ENCODE assay signal across 9 cellular contexts in genomic region chr1:220732621-220733020, GRCh38. TPM values are rescaled to one million over a fixed set of nuclear protein-coding genes. Genes with fewer than 3 reads are reported as not detected.
DNase-seq lines count a peak whose midpoint lies in the region; ATAC-seq and TF ChIP-seq lines count a peak whose summit lies in the region.
"Had no signal": no experiment of that assay in that cellular context is flagged by ENCODE, and none has a peak within 500 bp of the region (broad histone marks: within the 10 kb centered on the region; RNA-seq: fewer than 3 reads in every experiment).

No MANE protein-coding gene starts in this region.

- H3K36me3 ChIP-seq in Caco-2 (ENCODE audit: control insufficient read depth, insufficient read depth, low read length): no peaks in the 10 kb centered on the region
- no peaks in the 10 kb centered on the region for H3K36me3 ChIP-seq in colonic mucosa

- intact Hi-C loops in Caco-2 (cut with micrococcal nuclease; ENCODE audit: unreplicated experiment): loop anchor here (1.0 to 5.0 kb wide), 3 partner anchors 42 to 185 kb away; partner anchors contain the start of gene C1orf115
- intact Hi-C loops in colonic mucosa (cut with DNase I): loop anchor here (5.0 kb wide), 1 partner anchor 45 kb away; no protein-coding TSS in a partner anchor

- H3K27me3 ChIP-seq in Caco-2 (replicated peaks; ENCODE audit: control insufficient read depth, insufficient read depth, low read length): no peaks in the 10 kb centered on the region
- H3K27me3 ChIP-seq in colonic mucosa: no peaks in the 10 kb centered on the region

- peak; percentile 1 for ATAC-seq in HG03103 (IDR thresholded peaks at IDR 0.05; ENCODE audit: low read depth, unreplicated experiment)
- peak in 1 of 2 donors; percentile 38 for ATAC-seq in natural killer cell treated with Interleukin-12 subunit alpha and Interleukin-12 subunit beta and Interleukin-15 and Interleukin-18, amount 100 ng/mL, for 72 hours

- H3K4me3 Mint-ChIP-seq in Caco-2 (ENCODE audit: unreplicated experiment): no peak overlapping the region
- peak overlapping the region; percentile 20 for H3K4me3 Mint-ChIP-seq in natural killer cell treated with Interleukin-12 subunit alpha and Interleukin-12 subunit beta and Interleukin-15 and Interleukin-18, amount 100 ng/mL, for 72 hours

- H3K9ac ChIP-seq in colonic mucosa (ENCODE audit: low read depth in 2 of 2, low read length in 2 of 2): peak overlapping the region in 1 of 2 donors; percentile 1

- TF ChIP-seq CTCF in Caco-2 (IDR thresholded peaks at IDR 0.05; ENCODE audit: insufficient read depth in 1 of 2, low read depth in 1 of 2, low read length in 1 of 2, severe bottlenecking in 1 of 2, unreplicated experiment in 1 of 2): no peak
- no peak for TF ChIP-seq CTCF in colonic mucosa (IDR thresholded peaks at IDR 0.05)

- POLR2A ChIA-PET in Caco-2 (lab: Charles Lee): interaction anchor here (0.9 to 1.3 kb wide), 2 partner anchors 16 to 41 kb away, joined by 3 to 8 read pairs; partner anchors contain the start of gene MTARC2

- peaks cover 7% of the 10 kb centered on the region for H3K9me3 Mint-ChIP-seq in Caco-2 (ENCODE audit: unreplicated experiment)
- H3K9me3 Mint-ChIP-seq in natural killer cell treated with Interleukin-12 subunit alpha and Interleukin-12 subunit beta and Interleukin-15 and Interleukin-18, amount 100 ng/mL, for 72 hours: peaks cover 3% of the 10 kb centered on the region
- H3K9me3 Mint-ChIP-seq: activated T-cell treated with anti-CD3 and anti-CD28 coated beads, Interleukin-2, amount 50 U/mL, for 72 hours had no signal

- peaks cover 6% of the 10 kb centered on the region for H3K4me1 Mint-ChIP-seq in Caco-2 (ENCODE audit: low read depth, unreplicated experiment)
- peaks cover 0 to 2% of the 10 kb centered on the region in 2 donors for H3K4me1 Mint-ChIP-seq in natural killer cell treated with Interleukin-12 subunit alpha and Interleukin-12 subunit beta and Interleukin-15 and Interleukin-18, amount 100 ng/mL, for 72 hours (ENCODE audit: low read depth in 2 of 2)

- H3K27me3 Mint-ChIP-seq in Caco-2 (ENCODE audit: insufficient read depth, unreplicated experiment): no peaks in the 10 kb centered on the region
- H3K27me3 Mint-ChIP-seq in natural killer cell treated with Interleukin-12 subunit alpha and Interleukin-12 subunit beta and Interleukin-15 and Interleukin-18, amount 100 ng/mL, for 72 hours: peaks cover 0 to 3% of the 10 kb centered on the region in 2 donors

- H3K36me3 Mint-ChIP-seq in Caco-2 (ENCODE audit: insufficient read depth, unreplicated experiment): no peaks in the 10 kb centered on the region
- H3K36me3 Mint-ChIP-seq in natural killer cell treated with Interleukin-12 subunit alpha and Interleukin-12 subunit beta and Interleukin-15 and Interleukin-18, amount 100 ng/mL, for 72 hours: no peaks in the 10 kb centered on the region

- DNase-seq in Caco-2 (no peak), colonic mucosa (no peak), NCI-H774 (lab: John Stamatoyannopoulos, UW) (no peak), NCI-H187 treated with DMSO at 0.1 percent for 48 hours (lab: John Stamatoyannopoulos, UW) (no peak), NCI-H748 treated with DMSO at 0.1 percent for 48 hours (lab: John Stamatoyannopoulos, UW) (no peak)
- DNase-seq in natural killer cell treated with Interleukin-12 subunit alpha and Interleukin-12 subunit beta and Interleukin-15 and Interleukin-18, amount 100 ng/mL, for 72 hours (ENCODE audit: low spot score): no peak
- no peak for DNase-seq in stimulated activated CD4-positive, alpha-beta T cell treated with anti-CD3 and anti-CD28 coated beads, Interleukin-4, amount 100 ng/mL, for 1 hour

- peaks cover 22% of the 10 kb centered on the region for H3K4me1 ChIP-seq in Caco-2
- H3K4me1 ChIP-seq in colonic mucosa: no peaks in the 10 kb centered on the region

- peak overlapping the region; percentile 24 for H3K27ac Mint-ChIP-seq in Caco-2 (ENCODE audit: unreplicated experiment)
- H3K27ac Mint-ChIP-seq in natural killer cell treated with Interleukin-12 subunit alpha and Interleukin-12 subunit beta and Interleukin-15 and Interleukin-18, amount 100 ng/mL, for 72 hours: no peak overlapping the region

- BruUV-seq in Caco-2 (replicated peaks; lab: Mats Ljungman, UMichigan): no TSS peak

- H3K27ac ChIP-seq in colonic mucosa: peak overlapping the region; percentile 3

- H3K9me3 ChIP-seq in Caco-2 (no peaks in the 10 kb centered on the region; the same call in 1 of the 2 replicates), colonic mucosa (no peaks in the 10 kb centered on the region)

- H3K4me3 ChIP-seq in Caco-2 (ENCODE audit: low read depth, low read length): no peak overlapping the region
- no peak overlapping the region for H3K4me3 ChIP-seq in colonic mucosa

- CTCF ChIA-PET in Caco-2 (lab: Charles Lee): interaction anchor here (0.6 to 2.9 kb wide), 21 partner anchors 11 to 783 kb away, joined by 3 to 33 read pairs (median 6); partner anchors contain the start of genes C1orf115, MTARC1 and MTARC2

RNA-seq across cellular contexts. Expression of gene MTARC2, which starts 15.5 kb away (rescaled TPM):
- total RNA-seq in Caco-2 (2022) (15.8 and 16.5 TPM in 2 replicates), colonic mucosa (10 to 100 TPM; 28.1 to 32.3 TPM)
- not detected for total RNA-seq in natural killer cell treated with Interleukin-12 subunit alpha and Interleukin-12 subunit beta and Interleukin-15 and Interleukin-18, amount 100 ng/mL, for 72 hours
- total RNA-seq: activated T-cell treated with anti-CD3 and anti-CD28 coated beads, Interleukin-2, amount 50 U/mL, for 72 hours had no signal

RNA-seq across cellular contexts. Expression of gene C1orf115, which starts 42.5 kb away (rescaled TPM):
- total RNA-seq in Caco-2 (2022) (26.5 and 33.9 TPM in 2 replicates), colonic mucosa (10 to 100 TPM; 29.4 to 80.6 TPM)
- under 1 TPM in 1 of 2 donors, not detected in 1; 0.14 TPM for total RNA-seq in natural killer cell treated with Interleukin-12 subunit alpha and Interleukin-12 subunit beta and Interleukin-15 and Interleukin-18, amount 100 ng/mL, for 72 hours

RNA-seq across cellular contexts. Expression of gene MTARC1, which starts 54.1 kb away (rescaled TPM):
- total RNA-seq in Caco-2 (2022): 88.7 and 93.0 TPM in 2 replicates
- total RNA-seq in colonic mucosa: 10 to 100 TPM; 33.6 to 37.0 TPM
- total RNA-seq in natural killer cell treated with Interleukin-12 subunit alpha and Interleukin-12 subunit beta and Interleukin-15 and Interleukin-18, amount 100 ng/mL, for 72 hours: under 1 TPM in 1 of 2 donors, not detected in 1; 0.17 TPM
- total RNA-seq: activated T-cell treated with anti-CD3 and anti-CD28 coated beads, Interleukin-2, amount 50 U/mL, for 72 hours had no signal

Comparison
In these comparisons a context has a peak if more than half of its experiments do, and no peak if none do; other contexts are left out.
1. RNA of gene MTARC2, which starts 15.5 kb away (total RNA-seq): 28.1 to 32.3 TPM in colonic mucosa and 15.8 to 16.5 TPM in Caco-2; not detected in natural killer cell treated with Interleukin-12 subunit alpha and Interleukin-12 subunit beta and Interleukin-15 and Interleukin-18, amount 100 ng/mL, for 72 hours; every median in the first group is over 10 times any median in the second.
2. RNA of gene C1orf115, which starts 42.5 kb away (total RNA-seq): 29.4 to 80.6 TPM in colonic mucosa and 26.5 to 33.9 TPM in Caco-2; 0.14 TPM in natural killer cell treated with Interleukin-12 subunit alpha and Interleukin-12 subunit beta and Interleukin-15 and Interleukin-18, amount 100 ng/mL, for 72 hours; every median in the first group is over 10 times any median in the second.
3. RNA of gene MTARC1, which starts 54.1 kb away (total RNA-seq): 88.7 to 93.0 TPM in Caco-2 and 33.6 to 37.0 TPM in colonic mucosa; 0.17 TPM in natural killer cell treated with Interleukin-12 subunit alpha and Interleukin-12 subunit beta and Interleukin-15 and Interleukin-18, amount 100 ng/mL, for 72 hours; every median in the first group is over 10 times any median in the second.